ENCODE assay signal across 9 cellular contexts in the genomic region with DNA sequence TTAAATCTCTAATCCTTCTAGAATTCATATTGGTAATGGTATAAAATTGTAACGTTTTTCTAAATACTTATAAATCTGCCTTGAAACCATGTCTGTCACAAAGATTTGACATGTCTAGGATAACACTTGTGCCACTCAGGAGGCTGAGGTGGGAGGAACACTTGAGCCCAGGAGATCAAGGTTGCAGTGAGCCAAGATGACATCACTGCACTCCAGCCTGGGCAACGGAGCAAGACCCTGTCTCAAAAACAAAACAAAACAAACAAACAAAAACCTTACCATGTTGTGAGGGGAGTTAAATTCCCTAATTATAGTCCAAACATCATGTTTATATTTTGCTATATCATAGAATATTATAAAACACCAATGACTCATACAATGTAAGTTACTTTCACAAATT.
"Had no signal": no experiment of that assay in that cellular context is flagged by ENCODE, and none has a peak within 500 bp of the region (broad histone marks: within the 10 kb centered on the region; RNA-seq: fewer than 3 reads in every experiment).

No MANE protein-coding gene starts in this region.

- DNase-seq: GM23248, GOT3, H7, IMR-90, KG1 had no signal

- FAIRE-seq: HTR-8/SVneo, K562 had no signal

- H3K9me3 ChIP-seq: HAP-1 had no signal

- H3K36me3 ChIP-seq: HAP-1 had no signal

- H3K4me1 ChIP-seq: HAP-1 had no signal

- H3K27ac ChIP-seq: GM23248 had no signal

- ATAC-seq: HCT116, K562 had no signal

- H3K4me3 ChIP-seq: GM23248, HAP-1, K562 had no signal
